14 cellular contexts compared by ENCODE assay signal in genomic region chr2:142642654-142643053, GRCh38.
DNase-seq lines count a peak whose midpoint lies in the region; ATAC-seq, FAIRE-seq and TF ChIP-seq lines count a peak whose summit lies in the region.
"Had no signal": no experiment of that assay in that cellular context is flagged by ENCODE, and none has a peak within 500 bp of the region (broad histone marks: within the 10 kb centered on the region; RNA-seq: fewer than 3 reads in every experiment).

No MANE protein-coding gene starts in this region.

- POLR2A ChIA-PET in IMR-90 (lab: Charles Lee; ENCODE audit: unreplicated experiment), result no interaction called here

- in situ Hi-C loops in IMR-90 (cut with MboI; ENCODE audit: low sequenced_read_pairs), result no loop called here

- no peaks in the 10 kb centered on the region for H4K20me1 ChIP-seq in IMR-90 (ENCODE audit: insufficient read depth, low read length)

- H3K4me1 ChIP-seq in IMR-90 (ENCODE audit: control insufficient read depth, insufficient read depth, low read length), result no peaks in the 10 kb centered on the region

- H3K4me2 ChIP-seq in IMR-90 (ENCODE audit: low read depth, low read length), result no peak overlapping the region

- FAIRE-seq in bronchial epithelial cell (lab: Jason Lieb, UNC), result no peak
- no peak for FAIRE-seq in D721Med (lab: Jason Lieb, UNC)

- H2AFZ ChIP-seq in IMR-90 (replicated peaks; ENCODE audit: low read length, poor library complexity), result no peak overlapping the region

- H3K18ac ChIP-seq in IMR-90 (ENCODE audit: low read depth, low read length), result no peak overlapping the region

- no peak overlapping the region for H3K4ac ChIP-seq in IMR-90 (ENCODE audit: low read depth, low read length)

- H2BK120ac ChIP-seq in IMR-90 (ENCODE audit: low read depth, low read length), result no peak overlapping the region

- no peaks in the 10 kb centered on the region for H3K27me3 ChIP-seq in IMR-90 (ENCODE audit: control insufficient read depth, insufficient read depth, low read length)
- H3K27me3 ChIP-seq in bronchial epithelial cell (ENCODE audit: control insufficient read depth, insufficient read depth, low read length), result no peaks in the 10 kb centered on the region

- no peak overlapping the region for H3K56ac ChIP-seq in IMR-90 (ENCODE audit: extremely low read depth, insufficient read depth, low read length)

- CTCF ChIA-PET in IMR-90 (lab: Yijun Ruan, JAX), result no interaction called here

- no peak overlapping the region for H3K27ac ChIP-seq in IMR-90 (ENCODE audit: insufficient read depth, low read length)

- H3K36me3 ChIP-seq in IMR-90 (ENCODE audit: control insufficient read depth, insufficient read depth, low read length) (no peaks in the 10 kb centered on the region), bronchial epithelial cell (ENCODE audit: control insufficient read depth, insufficient read depth, low read length) (no peaks in the 10 kb centered on the region)

- no peak overlapping the region for H3K9ac ChIP-seq in IMR-90 (ENCODE audit: low read depth, low read length)

- no peak for ATAC-seq in IMR-90 (ENCODE audit: low read depth)
- ATAC-seq in HG03196 (IDR thresholded peaks at IDR 0.05; ENCODE audit: unreplicated experiment), result no peak

- TF ChIP-seq POLR2A in IMR-90 (IDR thresholded peaks at IDR 0.05; ENCODE audit: low read depth, low read length) (no peak), erythroblast (IDR thresholded peaks at IDR 0.05; ENCODE audit: low read length) (no peak)

- no CpG with 5 or more reads among the region's 2 CpGs for WGBS in IMR-90 (ENCODE audit: extremely low coverage in 2 of 2, insufficient read length in 1 of 2), 2 experiments

- no peak overlapping the region for H3K14ac ChIP-seq in IMR-90 (replicated peaks; ENCODE audit: low read depth, low read length)

- TF ChIP-seq RAD21 in IMR-90 (IDR thresholded peaks at IDR 0.05; ENCODE audit: low read length), result no peak

- H2AK9ac ChIP-seq in IMR-90 (replicated peaks; ENCODE audit: low read depth, low read length, poor library complexity), result no peak overlapping the region

- H2BK20ac ChIP-seq in IMR-90 (ENCODE audit: low read depth, low read length), result no peak overlapping the region

- H2BK15ac ChIP-seq in IMR-90 (ENCODE audit: low read depth, low read length), result no peak overlapping the region

- H2AK5ac ChIP-seq in IMR-90 (ENCODE audit: low read depth, low read length), result no peak overlapping the region

- no peaks in the 10 kb centered on the region for H3K79me1 ChIP-seq in IMR-90 (ENCODE audit: low read depth in 1 of 2, low read length in 2 of 2)

- H3K23ac ChIP-seq in IMR-90 (ENCODE audit: low read depth, low read length), result no peak overlapping the region

- H4K91ac ChIP-seq in IMR-90 (ENCODE audit: insufficient read depth, low read depth, low read length), result no peak overlapping the region

- H4K8ac ChIP-seq in IMR-90 (ENCODE audit: low read depth in 2 of 2, low read length in 2 of 2), result no peak overlapping the region

- H3K9me1 ChIP-seq in IMR-90 (ENCODE audit: insufficient read depth, low read length), result no peaks in the 10 kb centered on the region

- no peak overlapping the region for H4K5ac ChIP-seq in IMR-90 (ENCODE audit: low read depth, low read length)

- peaks cover 2% of the 10 kb centered on the region; the same call in 1 of the 2 replicates for H3K9me3 ChIP-seq in IMR-90 (ENCODE audit: control insufficient read depth, insufficient read depth, low read length)

- TF ChIP-seq CTCF in IMR-90 (conservative IDR thresholded peaks at IDR 0.05; ENCODE audit: low read depth, low read length) (no peak), bronchial epithelial cell (IDR thresholded peaks at IDR 0.05; ENCODE audit: insufficient read depth, low read length, severe bottlenecking) (no peak), D721Med (IDR thresholded peaks at IDR 0.05; ENCODE audit: insufficient read depth, missing control alignments) (no peak)

- intact Hi-C loops in IMR-90 (cut with micrococcal nuclease), result no loop called here

- BruUV-seq in IMR-90 (replicated peaks; lab: Mats Ljungman, UMichigan), result no TSS peak

- dilution Hi-C loops in IMR-90 (cut with HindIII; ENCODE audit: low sequenced_read_pairs, unreplicated experiment), result no loop called here

- no peak overlapping the region for H2BK5ac ChIP-seq in IMR-90 (ENCODE audit: low read depth, low read length, poor library complexity, severe bottlenecking)

- H3K4me3 ChIP-seq in IMR-90 (ENCODE audit: insufficient read depth, low read depth, low read length), result no peak overlapping the region
- no peak overlapping the region for H3K4me3 ChIP-seq in bronchial epithelial cell (ENCODE audit: low read depth, low read length)

- DNase-seq in ELR (ENCODE audit: low read depth), result peak; percentile 36
- no peak for DNase-seq in IMR-90
- peak; percentile 17 for DNase-seq in bronchial epithelial cell (ENCODE audit: low read depth)
- peak; percentile 90 for DNase-seq in iris pigment epithelial cell (ENCODE audit: low read depth)
- DNase-seq in D721Med (ENCODE audit: insufficient read length, low spot score), result no peak
- no peak for DNase-seq in erythroblast (lab: John Stamatoyannopoulos, UW)
- DNase-seq in NCI-H526 treated with DMSO at 0.1 percent for 48 hours (lab: John Stamatoyannopoulos, UW), result no peak
- DNase-seq: DMS153; NCI-H1436; NCI-H2029; NCI-H2171; NK-92 treated with Interleukin-12 subunit alpha and Interleukin-12 subunit beta, amount 100 ng/mL, for 24 hours; SIG-M5 had no signal

TF ChIP-seq in IMR-90, 13 proteins besides CTCF, POLR2A, EP300 and RAD21:
- no peak for TF ChIP-seq FOS (IDR thresholded peaks at IDR 0.05; ENCODE audit: low read depth, low read length)
- no peak for TF ChIP-seq RFX5 (IDR thresholded peaks at IDR 0.05; ENCODE audit: low read depth, low read length)
- peak; percentile 51 for TF ChIP-seq MAFK (IDR thresholded peaks at IDR 0.05; ENCODE audit: low read depth, low read length)
- no peak for TF ChIP-seq SMC3 (IDR thresholded peaks at IDR 0.05; ENCODE audit: low read depth, low read length)

Comparison
In these comparisons a context has a peak if more than half of its experiments do, and no peak if none do; other contexts are left out.
1. DNase-seq: peak in ELR (single experiment), bronchial epithelial cell (single experiment) and iris pigment epithelial cell (single experiment); none in IMR-90 (single experiment), D721Med (single experiment), erythroblast (0 of 2) and NCI-H526 treated with DMSO at 0.1 percent for 48 hours (single experiment).